9 cellular contexts compared by ENCODE assay signal in the genomic region with DNA sequence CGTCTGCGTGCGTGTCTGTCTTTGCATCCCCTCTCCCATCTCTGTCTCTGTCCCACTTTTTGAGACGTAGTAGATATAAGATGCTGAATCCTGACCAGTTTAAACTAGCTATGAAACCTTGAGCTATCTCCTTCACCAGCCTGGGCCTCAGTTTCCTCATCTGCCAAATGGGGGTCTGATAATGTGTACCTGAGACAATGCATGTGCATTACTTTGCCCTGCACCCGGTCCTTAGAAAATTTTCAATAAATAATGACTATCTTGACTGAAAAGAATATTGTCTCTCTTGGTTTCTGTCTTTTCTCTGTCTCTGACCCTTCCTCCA. TPM values are rescaled to one million over a fixed set of nuclear protein-coding genes. Genes with fewer than 3 reads are reported as not detected.
DNase-seq lines count a peak whose midpoint lies in the region; ATAC-seq, FAIRE-seq and TF ChIP-seq lines count a peak whose summit lies in the region.
"Had no signal": no experiment of that assay in that cellular context is flagged by ENCODE, and none has a peak within 500 bp of the region (broad histone marks: within the 10 kb centered on the region; RNA-seq: fewer than 3 reads in every experiment).

No MANE protein-coding gene starts in this region.

- POLR2A ChIA-PET in WTC11 (lab: Charles Lee): interaction anchor here (1.3 kb wide), 1 partner anchor 12 kb away, joined by 3 read pairs; the partner anchor contains the start of gene TSPYL2

- peaks cover 9% of the 10 kb centered on the region for H3K4me1 Mint-ChIP-seq in WTC11

- no peak for TF ChIP-seq POLR2A in gastroesophageal sphincter (IDR thresholded peaks at IDR 0.05)

- peaks cover 4% of the 10 kb centered on the region for H3K36me3 Mint-ChIP-seq in WTC11

- H3F3A ChIP-seq in GM23248 (ENCODE audit: insufficient read depth): peaks cover 4% of the 10 kb centered on the region; the same call in 1 of the 2 replicates

- no peak for TF ChIP-seq EP300 in gastroesophageal sphincter (IDR thresholded peaks at IDR 0.05)

- H3K9me3 Mint-ChIP-seq in WTC11: no peaks in the 10 kb centered on the region

- peak overlapping the region; percentile 93 for H3K27ac Mint-ChIP-seq in WTC11

- H3K9ac ChIP-seq in GM23248 (peak overlapping the region; percentile 85), skeletal muscle satellite cell (ENCODE audit: low read depth, low read length) (peak overlapping the region; percentile 68)

- H3K4me3 Mint-ChIP-seq in WTC11: peak overlapping the region; percentile 93

- no peaks in the 10 kb centered on the region; the same call in 1 of the 2 replicates for H3K27me3 Mint-ChIP-seq in WTC11 (ENCODE audit: low read depth)

- peak overlapping the region; percentile 89 for H3K4me3 ChIP-seq in GM23248
- peak overlapping the region; percentile 49 to 70 for H3K4me3 ChIP-seq in gastroesophageal sphincter
- peak overlapping the region; percentile 77 for H3K4me3 ChIP-seq in skeletal muscle satellite cell (ENCODE audit: low read length)

- ATAC-seq in WTC11 (no peak), gastroesophageal sphincter (no peak), HG03280 (IDR thresholded peaks at IDR 0.05; ENCODE audit: unreplicated experiment) (no peak)

- H3K27ac ChIP-seq in GM23248: peak overlapping the region; percentile 80
- H3K27ac ChIP-seq in gastroesophageal sphincter: peak overlapping the region; percentile 41 to 93 (median 91)

- H3K4me1 ChIP-seq in GM23248 (ENCODE audit: insufficient read depth) (peaks cover 5% of the 10 kb centered on the region; the same call in 1 of the 2 replicates), gastroesophageal sphincter (peaks cover 0 to 9% (median 0%) of the 10 kb centered on the region in 3 donors), skeletal muscle satellite cell (ENCODE audit: control insufficient read depth, insufficient read depth, low read length) (peaks cover 4% of the 10 kb centered on the region)

- DNase-seq in GM23248 (no peak), WTC11 (ENCODE audit: low spot score) (no peak), D721Med (ENCODE audit: insufficient read length, low spot score) (no peak), GDM1 (lab: John Stamatoyannopoulos, UW) (no peak), NCI-H1417 (lab: John Stamatoyannopoulos, UW) (no peak)

- CTCF ChIA-PET in WTC11 (lab: Charles Lee): interaction anchor here (1.0 kb wide), 1 partner anchor 105 kb away, joined by 4 read pairs; no protein-coding TSS in a partner anchor

- H3K36me3 ChIP-seq in GM23248 (ENCODE audit: low read depth): no peaks in the 10 kb centered on the region
- peaks cover 0 to 11% of the 10 kb centered on the region in 2 donors for H3K36me3 ChIP-seq in gastroesophageal sphincter
- H3K36me3 ChIP-seq in skeletal muscle satellite cell (ENCODE audit: insufficient read depth, low read length): no peaks in the 10 kb centered on the region

- peak overlapping the region; percentile 93 for H2AFZ ChIP-seq in GM23248

- peak overlapping the region; percentile 75 for H3K4me2 ChIP-seq in GM23248 (ENCODE audit: unreplicated experiment)
- peak overlapping the region; percentile 77 for H3K4me2 ChIP-seq in skeletal muscle satellite cell (ENCODE audit: low read length)

- no peaks in the 10 kb centered on the region for H3K9me3 ChIP-seq in GM23248 (ENCODE audit: low read depth)
- no peaks in the 10 kb centered on the region for H3K9me3 ChIP-seq in gastroesophageal sphincter
- H3K9me3 ChIP-seq in skeletal muscle satellite cell (replicated peaks; ENCODE audit: low read length): no peaks in the 10 kb centered on the region

- no peak for TF ChIP-seq CTCF in WTC11 (IDR thresholded peaks at IDR 0.05)
- TF ChIP-seq CTCF in gastroesophageal sphincter (IDR thresholded peaks at IDR 0.05): no peak
- no peak for TF ChIP-seq CTCF in D721Med (IDR thresholded peaks at IDR 0.05; ENCODE audit: insufficient read depth, missing control alignments)

- H4K20me1 ChIP-seq in GM23248 (ENCODE audit: insufficient read depth): no peaks in the 10 kb centered on the region

- FAIRE-seq in D721Med (lab: Jason Lieb, UNC): no peak
- FAIRE-seq: H54 had no signal

- no peaks in the 10 kb centered on the region for H3K9me2 ChIP-seq in GM23248 (ENCODE audit: insufficient read depth)

- WGBS in GM23248 (ENCODE audit: low coverage in 1 of 2, low lambda C conversion rate in 2 of 2, missing lambda C conversion rate in 2 of 2), 2 experiments: 0 to 1% methylated on average over 1 to 5 of the region's 5 CpGs
- WGBS in gastroesophageal sphincter (ENCODE audit: low coverage in 1 of 2), 2 donors: 0 to 33% methylated on average over 1 to 2 of the region's 5 CpGs

- H3K79me2 ChIP-seq in GM23248 (ENCODE audit: insufficient read depth): no peaks in the 10 kb centered on the region

- no peaks in the 10 kb centered on the region for H3K27me3 ChIP-seq in GM23248 (replicated peaks; ENCODE audit: insufficient read depth)
- H3K27me3 ChIP-seq in gastroesophageal sphincter: no peaks in the 10 kb centered on the region
- no peaks in the 10 kb centered on the region for H3K27me3 ChIP-seq in skeletal muscle satellite cell (ENCODE audit: control insufficient read depth, insufficient read depth, low read length)

- in situ Hi-C loops in GM23248 (cut with MboI): no loop called here

TF ChIP-seq in WTC11, 78 proteins besides CTCF, POLR2A, EP300 and RAD21 (continues in another document):
- TF ChIP-seq ZNF281 (CRISPR knock-in tag; IDR thresholded peaks at IDR 0.05): no peak
- no peak for TF ChIP-seq TEAD1 (CRISPR knock-in tag; IDR thresholded peaks at IDR 0.05)
- TF ChIP-seq ZNF317 (CRISPR knock-in tag; IDR thresholded peaks at IDR 0.05; ENCODE audit: borderline replicate concordance, low read depth): no peak
- TF ChIP-seq, protein P1, sequence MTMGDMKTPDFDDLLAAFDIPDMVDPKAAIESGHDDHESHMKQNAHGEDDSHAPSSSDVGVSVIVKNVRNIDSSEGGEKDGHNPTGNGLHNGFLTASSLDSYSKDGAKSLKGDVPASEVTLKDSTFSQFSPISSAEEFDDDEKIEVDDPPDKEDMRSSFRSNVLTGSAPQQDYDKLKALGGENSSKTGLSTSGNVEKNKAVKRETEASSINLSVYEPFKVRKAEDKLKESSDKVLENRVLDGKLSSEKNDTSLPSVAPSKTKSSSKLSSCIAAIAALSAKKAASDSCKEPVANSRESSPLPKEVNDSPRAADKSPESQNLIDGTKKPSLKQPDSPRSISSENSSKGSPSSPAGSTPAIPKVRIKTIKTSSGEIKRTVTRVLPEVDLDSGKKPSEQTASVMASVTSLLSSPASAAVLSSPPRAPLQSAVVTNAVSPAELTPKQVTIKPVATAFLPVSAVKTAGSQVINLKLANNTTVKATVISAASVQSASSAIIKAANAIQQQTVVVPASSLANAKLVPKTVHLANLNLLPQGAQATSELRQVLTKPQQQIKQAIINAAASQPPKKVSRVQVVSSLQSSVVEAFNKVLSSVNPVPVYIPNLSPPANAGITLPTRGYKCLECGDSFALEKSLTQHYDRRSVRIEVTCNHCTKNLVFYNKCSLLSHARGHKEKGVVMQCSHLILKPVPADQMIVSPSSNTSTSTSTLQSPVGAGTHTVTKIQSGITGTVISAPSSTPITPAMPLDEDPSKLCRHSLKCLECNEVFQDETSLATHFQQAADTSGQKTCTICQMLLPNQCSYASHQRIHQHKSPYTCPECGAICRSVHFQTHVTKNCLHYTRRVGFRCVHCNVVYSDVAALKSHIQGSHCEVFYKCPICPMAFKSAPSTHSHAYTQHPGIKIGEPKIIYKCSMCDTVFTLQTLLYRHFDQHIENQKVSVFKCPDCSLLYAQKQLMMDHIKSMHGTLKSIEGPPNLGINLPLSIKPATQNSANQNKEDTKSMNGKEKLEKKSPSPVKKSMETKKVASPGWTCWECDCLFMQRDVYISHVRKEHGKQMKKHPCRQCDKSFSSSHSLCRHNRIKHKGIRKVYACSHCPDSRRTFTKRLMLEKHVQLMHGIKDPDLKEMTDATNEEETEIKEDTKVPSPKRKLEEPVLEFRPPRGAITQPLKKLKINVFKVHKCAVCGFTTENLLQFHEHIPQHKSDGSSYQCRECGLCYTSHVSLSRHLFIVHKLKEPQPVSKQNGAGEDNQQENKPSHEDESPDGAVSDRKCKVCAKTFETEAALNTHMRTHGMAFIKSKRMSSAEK (CRISPR knock-in tag; IDR thresholded peaks at IDR 0.05; ENCODE audit: borderline replicate concordance): no peak
- TF ChIP-seq ZNF671 (CRISPR knock-in tag; IDR thresholded peaks at IDR 0.05): no peak

RNA-seq across cellular contexts. Expression of gene KANTR, which starts 0.6 kb away (rescaled TPM):
- 1.3 and 2.1 TPM in 2 replicates for total RNA-seq in GM23248 (2014; rRNA removed; shearing (Covaris generic))
- polyA plus RNA-seq in GM23248 (2016; fragmentation: Nextera tagmentation; extraction: Ambion mirVana): 0.79 and 1.1 TPM in 2 replicates
- total RNA-seq in WTC11 (2021): 13.4 to 14.9 TPM (median 14.0 TPM) in 3 replicates
- total RNA-seq in gastroesophageal sphincter: 10 to 100 TPM in 3 of 4 donors, 1 to 10 TPM in 1; 7.7 to 36.6 (median 13.7) TPM
- total RNA-seq in skeletal muscle satellite cell (2012; rRNA removed): 3.5 and 4.4 TPM in 2 replicates

RNA-seq across cellular contexts. Expression of gene TSPYL2, which starts 12.4 kb away (rescaled TPM):
- 14.3 and 14.9 TPM in 2 replicates for total RNA-seq in GM23248 (2014; rRNA removed; shearing (Covaris generic))
- 14.9 and 16.2 TPM in 2 replicates for polyA plus RNA-seq in GM23248 (2016; fragmentation: Nextera tagmentation; extraction: Ambion mirVana)
- total RNA-seq in WTC11 (2021) (14.6 to 17.9 TPM (median 16.2 TPM) in 3 replicates), gastroesophageal sphincter (100 to 1,000 TPM in 1 of 4 donors, 10 to 100 TPM in 3; 40.5 to 156 (median 89.8) TPM)
- total RNA-seq in skeletal muscle satellite cell (2012; rRNA removed): 9.4 and 11.9 TPM in 2 replicates

RNA-seq across cellular contexts. Expression of gene GPR173, which starts 46.0 kb away (rescaled TPM):
- total RNA-seq in GM23248 (2014; rRNA removed; shearing (Covaris generic)): 0.86 and 2.7 TPM in 2 replicates
- polyA plus RNA-seq in GM23248 (2016; fragmentation: Nextera tagmentation; extraction: Ambion mirVana): 0.09 and 0.24 TPM in 2 replicates
- total RNA-seq in WTC11 (2021) (7.3 to 11.0 TPM (median 9.3 TPM) in 3 replicates), gastroesophageal sphincter (1 to 10 TPM in 2 of 4 donors, under 1 TPM in 2; 0.67 to 2.5 (median 0.99) TPM)
- total RNA-seq in skeletal muscle satellite cell (2012; rRNA removed): 2.0 and 3.1 TPM in 2 replicates
